Comparison of ENCODE assay signal across 9 cellular contexts in genomic region chr12:54991161-54991991, GRCh38. TPM values are rescaled to one million over a fixed set of nuclear protein-coding genes. Genes with fewer than 3 reads are reported as not detected.
DNase-seq lines count a peak whose midpoint lies in the region; ATAC-seq and TF ChIP-seq lines count a peak whose summit lies in the region.
"Had no signal": no experiment of that assay in that cellular context is flagged by ENCODE, and none has a peak within 500 bp of the region (broad histone marks: within the 10 kb centered on the region; RNA-seq: fewer than 3 reads in every experiment).

No MANE protein-coding gene starts in this region.

- H3K27ac ChIP-seq in CD8-positive, alpha-beta T cell (ENCODE audit: low read depth, low read length), result peak overlapping the region; percentile 57

- H3K9me3 Mint-ChIP-seq in CD8-positive, alpha-beta T cell, result no peaks in the 10 kb centered on the region
- H3K9me3 Mint-ChIP-seq in activated T-helper 1 cell treated with anti-CD3 and anti-CD28 coated beads, Interleukin-12 subunit alpha, Interleukin-12 subunit beta, Interleukin-2, Interleukin-4 antibody, amounts not matched to agents 30 ng/mL and 10 ng/mL and 1 ng/mL, durations not matched to agents 14 hours and 24 hours and 36 hours, result no peaks in the 10 kb centered on the region
- no peaks in the 10 kb centered on the region for H3K9me3 Mint-ChIP-seq in stimulated activated naive CD8-positive, alpha-beta T cell treated with anti-CD3 and anti-CD28 coated beads, Interleukin-15, amount 100 ng/mL, for 72 hours

- no peaks in the 10 kb centered on the region for H3K36me3 ChIP-seq in CD8-positive, alpha-beta T cell (ENCODE audit: insufficient read depth, low read length)

- DNase-seq in CD8-positive, alpha-beta T cell, result peak in 4 of 7 experiments; percentile 21 to 60 (median 34)
- DNase-seq in activated T-helper 1 cell treated with anti-CD3 and anti-CD28 coated beads, Interleukin-12 subunit alpha, Interleukin-12 subunit beta, Interleukin-2, Interleukin-4 antibody, amounts not matched to agents 30 ng/mL and 10 ng/mL and 1 ng/mL, durations not matched to agents 14 hours and 24 hours and 36 hours (ENCODE audit: low spot score), result peak; percentile 36
- DNase-seq in stimulated activated naive CD8-positive, alpha-beta T cell treated with anti-CD3 and anti-CD28 coated beads, Interleukin-15, amount 100 ng/mL, for 72 hours, result peak in 1 of 2 donors; percentile 56
- DNase-seq in GM03348 (ENCODE audit: low spot score), result no peak
- DNase-seq in DMS 273 treated with DMSO at 0.1 percent for 48 hours (lab: John Stamatoyannopoulos, UW), result no peak
- DNase-seq in NCI-H2081 (lab: John Stamatoyannopoulos, UW), result no peak

- peak; percentile 61 for ATAC-seq in CD8-positive, alpha-beta T cell
- ATAC-seq in GM19468 (IDR thresholded peaks at IDR 0.05; ENCODE audit: extremely low read depth, unreplicated experiment), result peak; percentile 47
- peak; percentile 62 for ATAC-seq in HG03521 (IDR thresholded peaks at IDR 0.05; ENCODE audit: unreplicated experiment)
- peak; percentile 70 for ATAC-seq in stimulated activated naive CD8-positive, alpha-beta T cell treated with anti-CD3 and anti-CD28 coated beads, Interleukin-15, amount 100 ng/mL, for 72 hours

- H3K4me3 Mint-ChIP-seq in CD8-positive, alpha-beta T cell, result peak overlapping the region; percentile 90
- H3K4me3 Mint-ChIP-seq in activated T-helper 1 cell treated with anti-CD3 and anti-CD28 coated beads, Interleukin-12 subunit alpha, Interleukin-12 subunit beta, Interleukin-2, Interleukin-4 antibody, amounts not matched to agents 30 ng/mL and 10 ng/mL and 1 ng/mL, durations not matched to agents 14 hours and 24 hours and 36 hours, result peak overlapping the region; percentile 79
- H3K4me3 Mint-ChIP-seq in stimulated activated naive CD8-positive, alpha-beta T cell treated with anti-CD3 and anti-CD28 coated beads, Interleukin-15, amount 100 ng/mL, for 72 hours, result peak overlapping the region; percentile 86 to 95
- H3K4me3 Mint-ChIP-seq: brain had no signal

- H3K4me1 Mint-ChIP-seq in CD8-positive, alpha-beta T cell (ENCODE audit: low read depth), result peaks cover 64% of the 10 kb centered on the region
- peaks cover 53% of the 10 kb centered on the region for H3K4me1 Mint-ChIP-seq in activated T-helper 1 cell treated with anti-CD3 and anti-CD28 coated beads, Interleukin-12 subunit alpha, Interleukin-12 subunit beta, Interleukin-2, Interleukin-4 antibody, amounts not matched to agents 30 ng/mL and 10 ng/mL and 1 ng/mL, durations not matched to agents 14 hours and 24 hours and 36 hours (ENCODE audit: low read depth)
- H3K4me1 Mint-ChIP-seq in stimulated activated naive CD8-positive, alpha-beta T cell treated with anti-CD3 and anti-CD28 coated beads, Interleukin-15, amount 100 ng/mL, for 72 hours, result peaks cover 74% of the 10 kb centered on the region

- intact Hi-C loops in CD8-positive, alpha-beta T cell (cut with DNase I, micrococcal nuclease), result loop anchor here (2.0 to 5.0 kb wide), 2 partner anchors 34 to 57 kb away; no protein-coding TSS in a partner anchor
- intact Hi-C loops in activated T-helper 1 cell treated with anti-CD3 and anti-CD28 coated beads, Interleukin-12 subunit alpha, Interleukin-12 subunit beta, Interleukin-2, Interleukin-4 antibody, amounts not matched to agents 30 ng/mL and 10 ng/mL and 1 ng/mL, durations not matched to agents 14 hours and 24 hours and 36 hours (cut with micrococcal nuclease), result loop anchor here (1.0 to 2.0 kb wide), 6 partner anchors 9 to 638 kb away; partner anchors contain the start of gene MUCL1

- peak overlapping the region; percentile 99 for H3K27ac Mint-ChIP-seq in CD8-positive, alpha-beta T cell
- peak overlapping the region; percentile 93 for H3K27ac Mint-ChIP-seq in activated T-helper 1 cell treated with anti-CD3 and anti-CD28 coated beads, Interleukin-12 subunit alpha, Interleukin-12 subunit beta, Interleukin-2, Interleukin-4 antibody, amounts not matched to agents 30 ng/mL and 10 ng/mL and 1 ng/mL, durations not matched to agents 14 hours and 24 hours and 36 hours
- H3K27ac Mint-ChIP-seq in stimulated activated naive CD8-positive, alpha-beta T cell treated with anti-CD3 and anti-CD28 coated beads, Interleukin-15, amount 100 ng/mL, for 72 hours, result peak overlapping the region; percentile 97 to 99
- H3K27ac Mint-ChIP-seq: brain had no signal

- no peaks in the 10 kb centered on the region for H3K27me3 Mint-ChIP-seq in CD8-positive, alpha-beta T cell (ENCODE audit: low read depth)
- H3K27me3 Mint-ChIP-seq in activated T-helper 1 cell treated with anti-CD3 and anti-CD28 coated beads, Interleukin-12 subunit alpha, Interleukin-12 subunit beta, Interleukin-2, Interleukin-4 antibody, amounts not matched to agents 30 ng/mL and 10 ng/mL and 1 ng/mL, durations not matched to agents 14 hours and 24 hours and 36 hours (ENCODE audit: insufficient read depth), result no peaks in the 10 kb centered on the region
- no peaks in the 10 kb centered on the region for H3K27me3 Mint-ChIP-seq in stimulated activated naive CD8-positive, alpha-beta T cell treated with anti-CD3 and anti-CD28 coated beads, Interleukin-15, amount 100 ng/mL, for 72 hours

- TF ChIP-seq CTCF in CD8-positive, alpha-beta T cell (IDR thresholded peaks at IDR 0.05), result no peak

- CTCF ChIA-PET in CD8-positive, alpha-beta T cell (lab: Charles Lee), result interaction anchor here (1.6 to 14.8 kb wide), 12 partner anchors 8 to 289 kb away, joined by 4 to 754 read pairs (median 20); partner anchors contain the start of genes MUCL1 and TESPA1

- no peaks in the 10 kb centered on the region for H3K27me3 ChIP-seq in CD8-positive, alpha-beta T cell (ENCODE audit: insufficient read depth, low read length)

- peaks cover 57% of the 10 kb centered on the region for H3K4me1 ChIP-seq in CD8-positive, alpha-beta T cell (ENCODE audit: insufficient read depth, low read length)

- H3K36me3 Mint-ChIP-seq in CD8-positive, alpha-beta T cell, result peaks cover 2% of the 10 kb centered on the region
- peaks cover 7% of the 10 kb centered on the region for H3K36me3 Mint-ChIP-seq in activated T-helper 1 cell treated with anti-CD3 and anti-CD28 coated beads, Interleukin-12 subunit alpha, Interleukin-12 subunit beta, Interleukin-2, Interleukin-4 antibody, amounts not matched to agents 30 ng/mL and 10 ng/mL and 1 ng/mL, durations not matched to agents 14 hours and 24 hours and 36 hours (ENCODE audit: low read depth)
- H3K36me3 Mint-ChIP-seq: brain had no signal

- POLR2A ChIA-PET in CD8-positive, alpha-beta T cell (lab: Charles Lee), result interaction anchor here (2.9 kb wide), 1 partner anchor 81 kb away, joined by 23 read pairs; no protein-coding TSS in a partner anchor

- peak overlapping the region; percentile 44 for H3K4me3 ChIP-seq in CD8-positive, alpha-beta T cell (ENCODE audit: low read depth, low read length)

- H3K9me3 ChIP-seq in CD8-positive, alpha-beta T cell (ENCODE audit: low read length), result no peaks in the 10 kb centered on the region

RNA-seq across cellular contexts. Expression of gene TESPA1, which starts 6.8 kb away (rescaled TPM):
- total RNA-seq in CD8-positive, alpha-beta T cell, result 10 to 100 TPM; 70.9 to 84.8 TPM
- 179 and 181 TPM in 2 replicates for total RNA-seq in activated T-helper 1 cell treated with anti-CD3 and anti-CD28 coated beads, Interleukin-12 subunit alpha, Interleukin-12 subunit beta, Interleukin-2, Interleukin-4 antibody, amounts not matched to agents 30 ng/mL and 10 ng/mL and 1 ng/mL, durations not matched to agents 14 hours and 24 hours and 36 hours

RNA-seq across cellular contexts. Expression of gene NEUROD4, which starts 28.4 kb away (rescaled TPM):
- total RNA-seq in CD8-positive, alpha-beta T cell, result not detected
- total RNA-seq in activated T-helper 1 cell treated with anti-CD3 and anti-CD28 coated beads, Interleukin-12 subunit alpha, Interleukin-12 subunit beta, Interleukin-2, Interleukin-4 antibody, amounts not matched to agents 30 ng/mL and 10 ng/mL and 1 ng/mL, durations not matched to agents 14 hours and 24 hours and 36 hours, result 0.05 TPM in 1 of 2 replicates, not detected in the other

Comparison
In these comparisons a context has a peak if more than half of its experiments do, and no peak if none do; other contexts are left out.
1. DNase-seq: peak in CD8-positive, alpha-beta T cell (4 of 7) and activated T-helper 1 cell treated with anti-CD3 and anti-CD28 coated beads, Interleukin-12 subunit alpha, Interleukin-12 subunit beta, Interleukin-2, Interleukin-4 antibody, amounts not matched to agents 30 ng/mL and 10 ng/mL and 1 ng/mL, durations not matched to agents 14 hours and 24 hours and 36 hours (single experiment); none in GM03348 (single experiment), DMS 273 treated with DMSO at 0.1 percent for 48 hours (single experiment) and NCI-H2081 (0 of 2).
2. Peak in every context shown above with its lines, with median percentiles within 50 percentile points of each other: ATAC-seq, H3K27ac Mint-ChIP-seq and H3K4me3 Mint-ChIP-seq.